In the genomic region with DNA sequence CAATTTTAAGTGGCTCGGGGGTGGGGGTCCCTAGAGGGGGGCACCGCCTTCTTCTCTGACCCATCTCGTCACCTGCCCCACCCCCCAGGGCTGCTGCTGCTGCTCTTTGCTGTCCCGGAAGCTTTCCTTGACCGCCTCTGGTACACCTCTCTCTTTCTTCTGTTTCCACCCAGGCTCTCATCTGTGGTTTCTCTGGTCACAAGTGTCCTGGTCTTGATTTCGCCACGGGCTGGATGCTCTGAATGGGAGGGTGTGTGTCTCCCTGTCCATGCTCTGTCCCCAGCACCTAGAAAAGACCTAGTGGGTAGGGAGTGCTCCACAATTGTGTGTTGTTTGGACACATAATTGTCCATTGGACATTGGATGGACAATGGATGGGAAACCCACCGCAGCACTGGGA, we compare ENCODE assay signal across 19 cellular contexts.
DNase-seq lines count a peak whose midpoint lies in the region; ATAC-seq and TF ChIP-seq lines count a peak whose summit lies in the region.
"Had no signal": no experiment of that assay in that cellular context is flagged by ENCODE, and none has a peak within 500 bp of the region (broad histone marks: within the 10 kb centered on the region; RNA-seq: fewer than 3 reads in every experiment).

No MANE protein-coding gene starts in this region.

- H3K27me3 ChIP-seq in BE2C: no peaks in the 10 kb centered on the region
- no peaks in the 10 kb centered on the region for H3K27me3 ChIP-seq in neural cell (ENCODE audit: insufficient read depth, low read depth, low read length)
- H3K27me3 ChIP-seq: SJSA1 had no signal

- peak; percentile 16 for DNase-seq in BE2C
- DNase-seq in SK-N-DZ (ENCODE audit: low spot score): peak; percentile 64
- no peak for DNase-seq in glutamatergic neuron
- DNase-seq in epidermal melanocyte (ENCODE audit: insufficient read length, low spot score): no peak
- DNase-seq in SKM-1 treated with dmso at 0.1 percent for 144 hours (lab: John Stamatoyannopoulos, UW; ENCODE audit: unreplicated experiment): no peak
- no peak for DNase-seq in AG08395 (ENCODE audit: low spot score)
- DNase-seq: 8988T; CD4-positive, CD25-positive, alpha-beta regulatory T cell; DMS79; H9; KBM-7; NCI-H2029 treated with DMSO at 0.1 percent for 48 hours; NCI-H524 treated with DMSO at 0.1 percent for 48 hours had no signal

- peaks cover 16% of the 10 kb centered on the region for H3K27me3 Mint-ChIP-seq in glutamatergic neuron (ENCODE audit: unreplicated experiment)

- H3K4me1 ChIP-seq in BE2C: peaks cover 47% of the 10 kb centered on the region

- peak overlapping the region; percentile 29 for H3K9ac ChIP-seq in neural cell (ENCODE audit: low read length)

- H3K36me3 Mint-ChIP-seq in glutamatergic neuron (ENCODE audit: unreplicated experiment): no peaks in the 10 kb centered on the region
- H3K36me3 Mint-ChIP-seq: CD4-positive, CD25-positive, alpha-beta regulatory T cell had no signal

- no peak for TF ChIP-seq RAD21 in neural cell (conservative IDR thresholded peaks at IDR 0.05)

- H3K4me3 Mint-ChIP-seq in glutamatergic neuron (ENCODE audit: unreplicated experiment): peak overlapping the region; percentile 36
- H3K4me3 Mint-ChIP-seq: CD4-positive, CD25-positive, alpha-beta regulatory T cell; H9 had no signal

- ATAC-seq in GM19397 (IDR thresholded peaks at IDR 0.05; ENCODE audit: unreplicated experiment): no peak
- ATAC-seq: HepG2, Right ventricle myocardium inferior had no signal

- no peak overlapping the region for H3K4me3 ChIP-seq in BE2C (ENCODE audit: low read depth, low read length)
- H3K4me3 ChIP-seq in neural cell (ENCODE audit: low read length): peak overlapping the region; percentile 46
- H3K4me3 ChIP-seq: SJSA1 had no signal

- H3K36me3 ChIP-seq in BE2C (peaks cover 6% of the 10 kb centered on the region), neural cell (ENCODE audit: insufficient read depth, low read length) (no peaks in the 10 kb centered on the region)
- H3K36me3 ChIP-seq: SJSA1 had no signal

- no peak overlapping the region for H2AFZ ChIP-seq in neural cell (ENCODE audit: low read depth, low read length)

- H3K4me2 ChIP-seq in neural cell (ENCODE audit: low read length): peak overlapping the region; percentile 10

- H4K20me1 ChIP-seq in neural cell (ENCODE audit: insufficient read depth): no peaks in the 10 kb centered on the region

- no peaks in the 10 kb centered on the region for H3K79me2 ChIP-seq in neural cell (replicated peaks; ENCODE audit: insufficient read depth, low read length)

- H3K9me3 Mint-ChIP-seq in glutamatergic neuron (ENCODE audit: unreplicated experiment): peaks cover 13% of the 10 kb centered on the region
- H3K9me3 Mint-ChIP-seq: CD4-positive, CD25-positive, alpha-beta regulatory T cell; H9 had no signal

- H3K9me2 ChIP-seq in neural cell (ENCODE audit: insufficient read depth, low read length): no peaks in the 10 kb centered on the region

- TF ChIP-seq CTCF in BE2C (IDR thresholded peaks at IDR 0.05; ENCODE audit: low read depth, low read length): no peak
- no peak for TF ChIP-seq CTCF in glutamatergic neuron (IDR thresholded peaks at IDR 0.05; ENCODE audit: partially characterized antibody, unreplicated experiment)
- no peak for TF ChIP-seq CTCF in neural cell (IDR thresholded peaks at IDR 0.05; ENCODE audit: poor library complexity, severe bottlenecking)

- no peak overlapping the region for H3K27ac ChIP-seq in neural cell (ENCODE audit: low read length)
- H3K27ac ChIP-seq: HL-60, SJSA1 had no signal

- H3K4me1 Mint-ChIP-seq in glutamatergic neuron (ENCODE audit: low read depth, unreplicated experiment): peaks cover 23% of the 10 kb centered on the region

- H3F3A ChIP-seq in neural cell (ENCODE audit: insufficient read depth, low read length, poor library complexity, severe bottlenecking): no peaks in the 10 kb centered on the region

- peak overlapping the region; percentile 67 for H3K27ac Mint-ChIP-seq in glutamatergic neuron (ENCODE audit: unreplicated experiment)
- H3K27ac Mint-ChIP-seq: CD4-positive, CD25-positive, alpha-beta regulatory T cell had no signal

- H3K9me3 ChIP-seq in BE2C: no peaks in the 10 kb centered on the region
- no peaks in the 10 kb centered on the region for H3K9me3 ChIP-seq in neural cell (ENCODE audit: low read length)
- H3K9me3 ChIP-seq: SJSA1 had no signal

- no peak for TF ChIP-seq EP300 in neural cell (conservative IDR thresholded peaks at IDR 0.05; ENCODE audit: poor library complexity, severe bottlenecking)

TF ChIP-seq in neural cell, 6 proteins besides CTCF, POLR2A, EP300 and RAD21:
- TF ChIP-seq SMC3 (conservative IDR thresholded peaks at IDR 0.05; ENCODE audit: poor library complexity): no peak
- no peak for TF ChIP-seq POLR2AphosphoS5 (IDR thresholded peaks at IDR 0.05)
- TF ChIP-seq EZH2 (IDR thresholded peaks at IDR 0.05; ENCODE audit: borderline replicate concordance, insufficient read depth, low read length, poor library complexity, severe bottlenecking): no peak
- TF ChIP-seq, protein P1, sequence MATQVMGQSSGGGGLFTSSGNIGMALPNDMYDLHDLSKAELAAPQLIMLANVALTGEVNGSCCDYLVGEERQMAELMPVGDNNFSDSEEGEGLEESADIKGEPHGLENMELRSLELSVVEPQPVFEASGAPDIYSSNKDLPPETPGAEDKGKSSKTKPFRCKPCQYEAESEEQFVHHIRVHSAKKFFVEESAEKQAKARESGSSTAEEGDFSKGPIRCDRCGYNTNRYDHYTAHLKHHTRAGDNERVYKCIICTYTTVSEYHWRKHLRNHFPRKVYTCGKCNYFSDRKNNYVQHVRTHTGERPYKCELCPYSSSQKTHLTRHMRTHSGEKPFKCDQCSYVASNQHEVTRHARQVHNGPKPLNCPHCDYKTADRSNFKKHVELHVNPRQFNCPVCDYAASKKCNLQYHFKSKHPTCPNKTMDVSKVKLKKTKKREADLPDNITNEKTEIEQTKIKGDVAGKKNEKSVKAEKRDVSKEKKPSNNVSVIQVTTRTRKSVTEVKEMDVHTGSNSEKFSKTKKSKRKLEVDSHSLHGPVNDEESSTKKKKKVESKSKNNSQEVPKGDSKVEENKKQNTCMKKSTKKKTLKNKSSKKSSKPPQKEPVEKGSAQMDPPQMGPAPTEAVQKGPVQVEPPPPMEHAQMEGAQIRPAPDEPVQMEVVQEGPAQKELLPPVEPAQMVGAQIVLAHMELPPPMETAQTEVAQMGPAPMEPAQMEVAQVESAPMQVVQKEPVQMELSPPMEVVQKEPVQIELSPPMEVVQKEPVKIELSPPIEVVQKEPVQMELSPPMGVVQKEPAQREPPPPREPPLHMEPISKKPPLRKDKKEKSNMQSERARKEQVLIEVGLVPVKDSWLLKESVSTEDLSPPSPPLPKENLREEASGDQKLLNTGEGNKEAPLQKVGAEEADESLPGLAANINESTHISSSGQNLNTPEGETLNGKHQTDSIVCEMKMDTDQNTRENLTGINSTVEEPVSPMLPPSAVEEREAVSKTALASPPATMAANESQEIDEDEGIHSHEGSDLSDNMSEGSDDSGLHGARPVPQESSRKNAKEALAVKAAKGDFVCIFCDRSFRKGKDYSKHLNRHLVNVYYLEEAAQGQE (IDR thresholded peaks at IDR 0.05; ENCODE audit: borderline replicate concordance): no peak
- no peak for TF ChIP-seq TAF1 (IDR thresholded peaks at IDR 0.05; ENCODE audit: low read depth)
- TF ChIP-seq MXI1 (conservative IDR thresholded peaks at IDR 0.05; ENCODE audit: poor library complexity, severe bottlenecking): no peak
TF ChIP-seq in neural cell: peak in this region for 0.

Comparison
In these comparisons a context has a peak if more than half of its experiments do, and no peak if none do; other contexts are left out.
1. DNase-seq: peak in BE2C (single experiment) and SK-N-DZ (single experiment); none in glutamatergic neuron (single experiment), epidermal melanocyte (single experiment), SKM-1 treated with dmso at 0.1 percent for 144 hours (single experiment) and AG08395 (single experiment).